24 cellular contexts compared by ENCODE assay signal in genomic region chr1:25644962-25645361, GRCh38. TPM values are rescaled to one million over a fixed set of nuclear protein-coding genes. Genes with fewer than 3 reads are reported as not detected.
A peak's percentile ranks its signal among the peaks of the same experiment; 100 is the strongest.
DNase-seq lines count a peak whose midpoint lies in the region; ATAC-seq and TF ChIP-seq lines count a peak whose summit lies in the region.
"Had no signal": no experiment of that assay in that cellular context is flagged by ENCODE, and none has a peak within 500 bp of the region (broad histone marks: within the 10 kb centered on the region; RNA-seq: fewer than 3 reads in every experiment).

No MANE protein-coding gene starts in this region.

- no peak for TF ChIP-seq CTCF in CD4-positive, alpha-beta T cell (IDR thresholded peaks at IDR 0.05)
- TF ChIP-seq CTCF in CD8-positive, alpha-beta T cell (IDR thresholded peaks at IDR 0.05) = no peak
- no peak for TF ChIP-seq CTCF in coronary artery (IDR thresholded peaks at IDR 0.05)

- H3K4me1 Mint-ChIP-seq in CD4-positive, alpha-beta T cell (ENCODE audit: low read depth) = peaks cover 87% of the 10 kb centered on the region
- H3K4me1 Mint-ChIP-seq in CD8-positive, alpha-beta T cell (ENCODE audit: low read depth) = peaks cover 81% of the 10 kb centered on the region
- peaks cover 57 to 94% (median 90%) of the 10 kb centered on the region in 7 donors for H3K4me1 Mint-ChIP-seq in naive thymus-derived CD4-positive, alpha-beta T cell

- H3K9me3 ChIP-seq in CD4-positive, alpha-beta T cell (ENCODE audit: control insufficient read depth, low read length) = no peaks in the 10 kb centered on the region
- no peaks in the 10 kb centered on the region for H3K9me3 ChIP-seq in CD8-positive, alpha-beta T cell (ENCODE audit: low read length)
- no peaks in the 10 kb centered on the region for H3K9me3 ChIP-seq in naive thymus-derived CD4-positive, alpha-beta T cell (ENCODE audit: control insufficient read depth in 2 of 3, low read length in 3 of 3)
- H3K9me3 ChIP-seq: BLaER1, Caco-2, esophagus squamous epithelium, lower lobe of right lung, SK-N-SH, transverse colon had no signal

- peaks cover 10% of the 10 kb centered on the region for H3K36me3 ChIP-seq in CD8-positive, alpha-beta T cell (ENCODE audit: insufficient read depth, low read length)
- peaks cover 0 to 24% (median 11%) of the 10 kb centered on the region in 3 experiments for H3K36me3 ChIP-seq in naive thymus-derived CD4-positive, alpha-beta T cell (ENCODE audit: control insufficient read depth in 2 of 3, insufficient read depth in 3 of 3, low read length in 3 of 3)
- H3K36me3 ChIP-seq: BLaER1, lower lobe of right lung, transverse colon had no signal

- DNase-seq in CD4-positive, alpha-beta T cell = no peak
- DNase-seq in CD8-positive, alpha-beta T cell = peak in 1 of 7 experiments; percentile 44
- peak; percentile 54 for DNase-seq in coronary artery (ENCODE audit: low spot score)
- no peak for DNase-seq in naive thymus-derived CD4-positive, alpha-beta T cell
- no peak for DNase-seq in stimulated activated CD4-positive, alpha-beta T cell treated with anti-CD3 and anti-CD28 coated beads, Interleukin-12 subunit alpha, Interleukin-12 subunit beta, amount 100 ng/mL, for 4 hours
- DNase-seq: activated gamma-delta T cell treated with Interleukin-2 at 50 U/mL for 16 hours; activated naive CD8-positive, alpha-beta T cell treated with anti-CD3 and anti-CD28 coated beads, Interleukin-2, amount 50 U/mL, for 24 hours; Caco-2; esophagus squamous epithelium; foreskin keratinocyte; lower lobe of right lung; PC-3; SK-N-SH; stimulated activated CD4-positive, alpha-beta T cell treated with anti-CD3 and anti-CD28 coated beads, Interleukin-15, amount 100 ng/mL, for 24 hours; stimulated activated CD4-positive, alpha-beta T cell treated with anti-CD3 and anti-CD28 coated beads, Interleukin-4, amount 100 ng/mL, for 4 hours; transverse colon had no signal

- H3K27me3 Mint-ChIP-seq in CD4-positive, alpha-beta T cell = no peaks in the 10 kb centered on the region
- no peaks in the 10 kb centered on the region for H3K27me3 Mint-ChIP-seq in CD8-positive, alpha-beta T cell (ENCODE audit: low read depth)
- H3K27me3 Mint-ChIP-seq in naive thymus-derived CD4-positive, alpha-beta T cell = peaks cover 0 to 83% (median 0%) of the 10 kb centered on the region in 5 donors
- H3K27me3 Mint-ChIP-seq: central memory CD8-positive, alpha-beta T cell had no signal

- POLR2A ChIA-PET in CD4-positive, alpha-beta T cell (lab: Charles Lee) = interaction anchor here (0.9 to 1.5 kb wide), 4 partner anchors 14 to 24 kb away, joined by 3 to 5 read pairs (median 4); no protein-coding TSS in a partner anchor
- POLR2A ChIA-PET in CD8-positive, alpha-beta T cell (lab: Charles Lee) = interaction anchor here (2.1 kb wide), 1 partner anchor 31 kb away, joined by 8 read pairs; no protein-coding TSS in a partner anchor
- POLR2A ChIA-PET in naive thymus-derived CD4-positive, alpha-beta T cell (lab: Charles Lee) = interaction anchor here (0.7 to 1.6 kb wide), 3 partner anchors 10 to 13 kb away, joined by 3 to 8 read pairs (median 3); no protein-coding TSS in a partner anchor

- H3K4me3 ChIP-seq in CD8-positive, alpha-beta T cell (ENCODE audit: low read depth, low read length) = no peak overlapping the region
- no peak overlapping the region for H3K4me3 ChIP-seq in coronary artery
- no peak overlapping the region for H3K4me3 ChIP-seq in naive thymus-derived CD4-positive, alpha-beta T cell (ENCODE audit: low read length)
- H3K4me3 ChIP-seq: BLaER1, esophagus squamous epithelium, lower lobe of right lung, transverse colon had no signal

- H3K27ac Mint-ChIP-seq in CD4-positive, alpha-beta T cell = peak overlapping the region; percentile 77
- H3K27ac Mint-ChIP-seq in CD8-positive, alpha-beta T cell = peak overlapping the region; percentile 22
- H3K27ac Mint-ChIP-seq in naive thymus-derived CD4-positive, alpha-beta T cell = peak overlapping the region in 7 of 9 donors; percentile 48 to 94 (median 81)
- H3K27ac Mint-ChIP-seq: activated naive CD8-positive, alpha-beta T cell treated with anti-CD3 and anti-CD28 coated beads, Interleukin-2, amount 50 U/mL, for 24 hours; dendritic cell treated with granulocyte-macrophage colony-stimulating factor and Interleukin-4, amounts not matched to agents 40 ng/mL and 50 ng/mL, for 4 days; natural killer cell treated with Interleukin-12 subunit alpha and Interleukin-12 subunit beta and Interleukin-15 and Interleukin-18, amount 100 ng/mL, for 72 hours; stimulated activated effector memory CD8-positive, alpha-beta T cell treated with anti-CD3 and anti-CD28 coated beads, Interleukin-12 subunit alpha, Interleukin-12 subunit beta, amount 100 ng/mL, for 72 hours; T-helper 1 cell treated with Interleukin-12 subunit alpha and Interleukin-12 subunit beta and Interleukin-4 antibody, amounts not matched to agents 30 μg/mL and 1 μg/mL, for 36 hours had no signal

- no peaks in the 10 kb centered on the region for H3K27me3 ChIP-seq in CD4-positive, alpha-beta T cell (ENCODE audit: control insufficient read depth, insufficient read depth, low read length)
- no peaks in the 10 kb centered on the region for H3K27me3 ChIP-seq in CD8-positive, alpha-beta T cell (ENCODE audit: insufficient read depth, low read length)
- no peaks in the 10 kb centered on the region for H3K27me3 ChIP-seq in naive thymus-derived CD4-positive, alpha-beta T cell (ENCODE audit: control insufficient read depth in 2 of 2, insufficient read depth in 2 of 2, low read length in 2 of 2)
- H3K27me3 ChIP-seq: esophagus squamous epithelium, transverse colon had no signal

- H3K4me3 Mint-ChIP-seq in CD4-positive, alpha-beta T cell = no peak overlapping the region
- H3K4me3 Mint-ChIP-seq in CD8-positive, alpha-beta T cell = no peak overlapping the region
- peak overlapping the region in 6 of 10 donors; percentile 2 to 68 (median 31) for H3K4me3 Mint-ChIP-seq in naive thymus-derived CD4-positive, alpha-beta T cell
- H3K4me3 Mint-ChIP-seq: activated naive CD8-positive, alpha-beta T cell treated with anti-CD3 and anti-CD28 coated beads, Interleukin-2, amount 50 U/mL, for 24 hours; central memory CD8-positive, alpha-beta T cell; dendritic cell treated with granulocyte-macrophage colony-stimulating factor and Interleukin-4, amounts not matched to agents 40 ng/mL and 50 ng/mL, for 4 days; natural killer cell treated with Interleukin-12 subunit alpha and Interleukin-12 subunit beta and Interleukin-15 and Interleukin-18, amount 100 ng/mL, for 72 hours; stimulated activated effector memory CD8-positive, alpha-beta T cell treated with anti-CD3 and anti-CD28 coated beads, Interleukin-12 subunit alpha, Interleukin-12 subunit beta, amount 100 ng/mL, for 72 hours; T-helper 1 cell treated with Interleukin-12 subunit alpha and Interleukin-12 subunit beta and Interleukin-4 antibody, amounts not matched to agents 30 μg/mL and 1 μg/mL, for 36 hours had no signal

- no peak for ATAC-seq in CD4-positive, alpha-beta T cell (ENCODE audit: poor library complexity)
- no peak for ATAC-seq in CD8-positive, alpha-beta T cell
- no peak for ATAC-seq in naive thymus-derived CD4-positive, alpha-beta T cell
- no peak for ATAC-seq in HG02885 (IDR thresholded peaks at IDR 0.05; ENCODE audit: poor library complexity, unreplicated experiment)
- ATAC-seq in HG03354 (IDR thresholded peaks at IDR 0.05; ENCODE audit: poor library complexity, severe bottlenecking, unreplicated experiment) = no peak
- ATAC-seq: activated naive CD8-positive, alpha-beta T cell treated with anti-CD3 and anti-CD28 coated beads, Interleukin-2, amount 50 U/mL, for 24 hours; foreskin keratinocyte; natural killer cell treated with Interleukin-12 subunit alpha and Interleukin-12 subunit beta and Interleukin-15 and Interleukin-18, amount 100 ng/mL, for 72 hours; PC-3; stimulated activated effector memory CD8-positive, alpha-beta T cell treated with anti-CD3 and anti-CD28 coated beads, Interleukin-12 subunit alpha, Interleukin-12 subunit beta, amount 100 ng/mL, for 72 hours had no signal

- peaks cover 68% of the 10 kb centered on the region for H3K4me1 ChIP-seq in CD8-positive, alpha-beta T cell (ENCODE audit: insufficient read depth, low read length)
- H3K4me1 ChIP-seq in naive thymus-derived CD4-positive, alpha-beta T cell (ENCODE audit: control insufficient read depth in 2 of 2, insufficient read depth in 2 of 2, low read length in 2 of 2) = peaks cover 20 to 78% of the 10 kb centered on the region in 2 donors
- H3K4me1 ChIP-seq: Caco-2, foreskin keratinocyte had no signal

- H3K27ac ChIP-seq in CD4-positive, alpha-beta T cell (ENCODE audit: low read depth, low read length) = no peak overlapping the region
- no peak overlapping the region for H3K27ac ChIP-seq in CD8-positive, alpha-beta T cell (ENCODE audit: low read depth, low read length)
- no peak overlapping the region for H3K27ac ChIP-seq in coronary artery
- no peak overlapping the region for H3K27ac ChIP-seq in naive thymus-derived CD4-positive, alpha-beta T cell (ENCODE audit: low read depth, low read length)
- H3K27ac ChIP-seq: BLaER1, esophagus squamous epithelium, foreskin keratinocyte, lower lobe of right lung, transverse colon had no signal

- intact Hi-C loops in CD4-positive, alpha-beta T cell (cut with DNase I, micrococcal nuclease) = no loop called here
- intact Hi-C loops in CD8-positive, alpha-beta T cell (cut with DNase I, micrococcal nuclease) = loop anchor here in 1 of 2 experiments (5.0 kb wide), 1 partner anchor 32 kb away; no protein-coding TSS in a partner anchor
- intact Hi-C loops in naive thymus-derived CD4-positive, alpha-beta T cell (cut with micrococcal nuclease) = no loop called here

- H3K9me3 Mint-ChIP-seq in CD4-positive, alpha-beta T cell = no peaks in the 10 kb centered on the region
- H3K9me3 Mint-ChIP-seq in CD8-positive, alpha-beta T cell = no peaks in the 10 kb centered on the region
- no peaks in the 10 kb centered on the region for H3K9me3 Mint-ChIP-seq in naive thymus-derived CD4-positive, alpha-beta T cell
- H3K9me3 Mint-ChIP-seq: activated naive CD8-positive, alpha-beta T cell treated with anti-CD3 and anti-CD28 coated beads, Interleukin-2, amount 50 U/mL, for 24 hours; central memory CD8-positive, alpha-beta T cell; dendritic cell treated with granulocyte-macrophage colony-stimulating factor and Interleukin-4, amounts not matched to agents 40 ng/mL and 50 ng/mL, for 4 days; natural killer cell treated with Interleukin-12 subunit alpha and Interleukin-12 subunit beta and Interleukin-15 and Interleukin-18, amount 100 ng/mL, for 72 hours; stimulated activated effector memory CD8-positive, alpha-beta T cell treated with anti-CD3 and anti-CD28 coated beads, Interleukin-12 subunit alpha, Interleukin-12 subunit beta, amount 100 ng/mL, for 72 hours; T-helper 1 cell treated with Interleukin-12 subunit alpha and Interleukin-12 subunit beta and Interleukin-4 antibody, amounts not matched to agents 30 μg/mL and 1 μg/mL, for 36 hours had no signal

- H3K36me3 Mint-ChIP-seq in CD4-positive, alpha-beta T cell (ENCODE audit: low read depth) = peaks cover 64% of the 10 kb centered on the region
- peaks cover 34% of the 10 kb centered on the region for H3K36me3 Mint-ChIP-seq in CD8-positive, alpha-beta T cell
- peaks cover 0 to 37% (median 16%) of the 10 kb centered on the region in 5 donors for H3K36me3 Mint-ChIP-seq in naive thymus-derived CD4-positive, alpha-beta T cell
- H3K36me3 Mint-ChIP-seq: natural killer cell treated with Interleukin-12 subunit alpha and Interleukin-12 subunit beta and Interleukin-15 and Interleukin-18, amount 100 ng/mL, for 72 hours had no signal

- CTCF ChIA-PET in CD4-positive, alpha-beta T cell (lab: Charles Lee) = no interaction called here
- CTCF ChIA-PET in CD8-positive, alpha-beta T cell (lab: Charles Lee) = interaction anchor here (1.2 to 1.4 kb wide), 2 partner anchors 14 to 36 kb away, joined by 4 read pairs; no protein-coding TSS in a partner anchor
- CTCF ChIA-PET in naive thymus-derived CD4-positive, alpha-beta T cell (lab: Charles Lee) = interaction anchor here (1.1 kb wide), 1 partner anchor 36 kb away, joined by 3 read pairs; no protein-coding TSS in a partner anchor

RNA-seq across cellular contexts. Expression of gene MAN1C1, which starts 28.4 kb away (rescaled TPM):
- 10 to 100 TPM; 44.4 to 46.9 TPM for total RNA-seq in CD4-positive, alpha-beta T cell
- 10 to 100 TPM; 24.6 to 25.7 TPM for total RNA-seq in CD8-positive, alpha-beta T cell
- total RNA-seq in naive thymus-derived CD4-positive, alpha-beta T cell = 10 to 100 TPM; 28.8 to 85.5 (median 69.9) TPM
- polyA plus RNA-seq in naive thymus-derived CD4-positive, alpha-beta T cell = 10 to 100 TPM; 16.0 to 30.4 TPM

Comparison
In these comparisons a context has a peak if more than half of its experiments do, and no peak if none do; other contexts are left out.
1. H3K27ac Mint-ChIP-seq: peak in every context shown above with its lines; median percentile 81 in naive thymus-derived CD4-positive, alpha-beta T cell; 77 in CD4-positive, alpha-beta T cell; 22 in CD8-positive, alpha-beta T cell.
2. H3K4me3 Mint-ChIP-seq: peak in naive thymus-derived CD4-positive, alpha-beta T cell (6 of 10); none in CD4-positive, alpha-beta T cell (single experiment) and CD8-positive, alpha-beta T cell (single experiment).